ENCODE assay signal across 19 cellular contexts in the genomic region with DNA sequence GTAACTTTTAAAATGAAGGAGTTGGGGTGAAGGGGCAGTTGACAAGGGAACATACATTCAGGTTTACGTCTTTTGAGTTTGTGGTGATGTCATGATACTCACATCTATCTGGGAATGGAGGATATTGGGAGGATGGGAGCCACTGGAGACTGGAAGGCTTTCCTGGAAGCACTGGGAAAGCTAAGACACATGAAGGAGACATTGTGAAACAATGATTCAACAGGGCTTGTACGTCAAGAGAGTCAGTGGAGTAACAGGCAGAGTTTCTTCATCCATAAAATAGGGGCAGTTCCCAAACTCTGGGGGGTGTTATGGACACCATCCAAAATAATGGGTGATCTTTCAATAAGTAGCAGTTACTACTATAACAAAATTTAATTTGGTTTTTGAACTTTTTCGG.
DNase-seq lines count a peak whose midpoint lies in the region; ATAC-seq and TF ChIP-seq lines count a peak whose summit lies in the region.
"Had no signal": no experiment of that assay in that cellular context is flagged by ENCODE, and none has a peak within 500 bp of the region (broad histone marks: within the 10 kb centered on the region; RNA-seq: fewer than 3 reads in every experiment).

No MANE protein-coding gene starts in this region.

- DNase-seq in stimulated activated naive CD8-positive, alpha-beta T cell treated with anti-CD3 and anti-CD28 coated beads, Interleukin-15, Interleukin-2, amounts not matched to agents 100 U/mL and 50 U/mL, for 24 hours: no peak
- DNase-seq in cardiac fibroblast (ENCODE audit: low read depth in 2 of 2) (peak; percentile 73), fibroblast of villous mesenchyme (ENCODE audit: low read depth) (peak; percentile 73), WERI-Rb-1 (no peak)
- no peak for DNase-seq in natural killer cell treated with Interleukin-12 subunit alpha and Interleukin-12 subunit beta and Interleukin-15 and Interleukin-18, amount 100 ng/mL, for 72 hours (ENCODE audit: low spot score)
- DNase-seq: AML-193, Caco-2, DMS153, MV-4-11, NCI-H1417, NCI-H1930, NCI-H2171 treated with DMSO at 0.1 percent for 48 hours, NCI-H774 had no signal

- ATAC-seq in stimulated activated naive CD8-positive, alpha-beta T cell treated with anti-CD3 and anti-CD28 coated beads, Interleukin-15, Interleukin-2, amounts not matched to agents 100 U/mL and 50 U/mL, for 24 hours: no peak
- no peak for ATAC-seq in natural killer cell treated with Interleukin-12 subunit alpha and Interleukin-12 subunit beta and Interleukin-15 and Interleukin-18, amount 100 ng/mL, for 72 hours
- ATAC-seq in GM21737 (IDR thresholded peaks at IDR 0.05; ENCODE audit: unreplicated experiment) (no peak), GM18909 (IDR thresholded peaks at IDR 0.05; ENCODE audit: poor library complexity, unreplicated experiment) (no peak)
- ATAC-seq: A549 had no signal

- no peaks in the 10 kb centered on the region for H3K27me3 Mint-ChIP-seq in stimulated activated naive CD8-positive, alpha-beta T cell treated with anti-CD3 and anti-CD28 coated beads, Interleukin-15, Interleukin-2, amounts not matched to agents 100 ng/mL and 50 ng/mL, for 24 hours
- peaks cover 0 to 17% of the 10 kb centered on the region in 2 donors for H3K27me3 Mint-ChIP-seq in natural killer cell treated with Interleukin-12 subunit alpha and Interleukin-12 subunit beta and Interleukin-15 and Interleukin-18, amount 100 ng/mL, for 72 hours

- H3K36me3 Mint-ChIP-seq in stimulated activated naive CD8-positive, alpha-beta T cell treated with anti-CD3 and anti-CD28 coated beads, Interleukin-15, Interleukin-2, amounts not matched to agents 100 ng/mL and 50 ng/mL, for 24 hours (ENCODE audit: low read depth): no peaks in the 10 kb centered on the region
- no peaks in the 10 kb centered on the region for H3K36me3 Mint-ChIP-seq in natural killer cell treated with Interleukin-12 subunit alpha and Interleukin-12 subunit beta and Interleukin-15 and Interleukin-18, amount 100 ng/mL, for 72 hours

- H3K27me3 ChIP-seq in WERI-Rb-1 (ENCODE audit: insufficient read depth, low read depth, severe bottlenecking): no peaks in the 10 kb centered on the region
- H3K27me3 ChIP-seq: SJSA1 had no signal

- H3K27ac Mint-ChIP-seq in stimulated activated naive CD8-positive, alpha-beta T cell treated with anti-CD3 and anti-CD28 coated beads, Interleukin-15, Interleukin-2, amounts not matched to agents 100 ng/mL and 50 ng/mL, for 24 hours: peak overlapping the region; percentile 93
- no peak overlapping the region for H3K27ac Mint-ChIP-seq in natural killer cell treated with Interleukin-12 subunit alpha and Interleukin-12 subunit beta and Interleukin-15 and Interleukin-18, amount 100 ng/mL, for 72 hours

- H3K36me3 ChIP-seq in WERI-Rb-1: no peaks in the 10 kb centered on the region
- H3K36me3 ChIP-seq: SJSA1 had no signal

- no peak for TF ChIP-seq CTCF in cardiac fibroblast (IDR thresholded peaks at IDR 0.05; ENCODE audit: low read depth, low read length)
- TF ChIP-seq CTCF in fibroblast of villous mesenchyme (IDR thresholded peaks at IDR 0.05; ENCODE audit: insufficient read depth, low read depth, low read length): no peak
- no peak for TF ChIP-seq CTCF in WERI-Rb-1 (IDR thresholded peaks at IDR 0.05; ENCODE audit: low read depth, low read length)

- H3K4me3 Mint-ChIP-seq in stimulated activated naive CD8-positive, alpha-beta T cell treated with anti-CD3 and anti-CD28 coated beads, Interleukin-15, Interleukin-2, amounts not matched to agents 100 ng/mL and 50 ng/mL, for 24 hours: no peak overlapping the region
- H3K4me3 Mint-ChIP-seq in natural killer cell treated with Interleukin-12 subunit alpha and Interleukin-12 subunit beta and Interleukin-15 and Interleukin-18, amount 100 ng/mL, for 72 hours: no peak overlapping the region

- no peak overlapping the region for H3K4me3 ChIP-seq in cardiac fibroblast (replicated peaks in 1 of 2; ENCODE audit: low read depth in 2 of 2, low read length in 2 of 2)
- H3K4me3 ChIP-seq in fibroblast of villous mesenchyme (ENCODE audit: low read depth, low read length): no peak overlapping the region
- no peak overlapping the region for H3K4me3 ChIP-seq in WERI-Rb-1 (ENCODE audit: low read depth, low read length)
- H3K4me3 ChIP-seq: A549, SJSA1 had no signal

- H3K27ac ChIP-seq in WERI-Rb-1: no peak overlapping the region
- H3K27ac ChIP-seq: A549, HL-60, SJSA1 had no signal

- peaks cover 19% of the 10 kb centered on the region for H3K9me3 Mint-ChIP-seq in stimulated activated naive CD8-positive, alpha-beta T cell treated with anti-CD3 and anti-CD28 coated beads, Interleukin-15, Interleukin-2, amounts not matched to agents 100 ng/mL and 50 ng/mL, for 24 hours
- H3K9me3 Mint-ChIP-seq in natural killer cell treated with Interleukin-12 subunit alpha and Interleukin-12 subunit beta and Interleukin-15 and Interleukin-18, amount 100 ng/mL, for 72 hours: no peaks in the 10 kb centered on the region

- H3K9me3 ChIP-seq in WERI-Rb-1 (ENCODE audit: severe bottlenecking): no peaks in the 10 kb centered on the region
- H3K9me3 ChIP-seq: Caco-2, SJSA1 had no signal

- H3K4me1 Mint-ChIP-seq in stimulated activated naive CD8-positive, alpha-beta T cell treated with anti-CD3 and anti-CD28 coated beads, Interleukin-15, Interleukin-2, amounts not matched to agents 100 ng/mL and 50 ng/mL, for 24 hours (ENCODE audit: low read depth): peaks cover 63% of the 10 kb centered on the region
- H3K4me1 Mint-ChIP-seq in natural killer cell treated with Interleukin-12 subunit alpha and Interleukin-12 subunit beta and Interleukin-15 and Interleukin-18, amount 100 ng/mL, for 72 hours (ENCODE audit: low read depth in 2 of 2): no peaks in the 10 kb centered on the region

Comparison
In these comparisons a context has a peak if more than half of its experiments do, and no peak if none do; other contexts are left out.
1. DNase-seq: peak in cardiac fibroblast (2 of 2) and fibroblast of villous mesenchyme (single experiment); none in stimulated activated naive CD8-positive, alpha-beta T cell treated with anti-CD3 and anti-CD28 coated beads, Interleukin-15, Interleukin-2, amounts not matched to agents 100 U/mL and 50 U/mL, for 24 hours (single experiment), natural killer cell treated with Interleukin-12 subunit alpha and Interleukin-12 subunit beta and Interleukin-15 and Interleukin-18, amount 100 ng/mL, for 72 hours (single experiment) and WERI-Rb-1 (single experiment).